In genomic region chr17:16971458-16972338, GRCh38 we compare ENCODE assay signal across 17 cellular contexts. TPM values are rescaled to one million over a fixed set of nuclear protein-coding genes. Genes with fewer than 3 reads are reported as not detected.
DNase-seq lines count a peak whose midpoint lies in the region; ATAC-seq, FAIRE-seq and TF ChIP-seq lines count a peak whose summit lies in the region.
"Had no signal": no experiment of that assay in that cellular context is flagged by ENCODE, and none has a peak within 500 bp of the region (broad histone marks: within the 10 kb centered on the region; RNA-seq: fewer than 3 reads in every experiment).

Gene TNFRSF13B (minus strand): TSS chr17:16972118. CDS start chr17:16972075, 43 bp downstream.

- H3K4me3 Mint-ChIP-seq in endothelial cell (ENCODE audit: unreplicated experiment): peak within 1 kb of the TSS; percentile 31
- H3K4me3 Mint-ChIP-seq: activated CD4-positive, alpha-beta T cell treated with anti-CD3 and anti-CD28 coated beads, Interleukin-2, amount 10 ng/mL, durations not matched to agents 7 days and 5 days; activated naive CD4-positive, alpha-beta T cell treated with anti-CD3 and anti-CD28 coated beads for 36 hours; neural progenitor cell; stimulated activated naive CD8-positive, alpha-beta T cell treated with anti-CD3 and anti-CD28 coated beads, Interleukin-15, Interleukin-2, amounts not matched to agents 100 ng/mL and 50 ng/mL, for 24 hours had no signal

- CTCF ChIA-PET in mammary epithelial cell (lab: Charles Lee; ENCODE audit: low non-redundant PET): no interaction called here
- CTCF ChIA-PET in HepG2 (lab: Yijun Ruan, JAX; ENCODE audit: low intra/inter-chr PET ratio, low total read pairs): no interaction called here

- H2AFZ ChIP-seq in mammary epithelial cell (ENCODE audit: low read depth, low read length) (no peak within 1 kb of the TSS), HepG2 (ENCODE audit: low read length) (no peak within 1 kb of the TSS)
- H2AFZ ChIP-seq: neural progenitor cell had no signal

- ATAC-seq in GM19395 (IDR thresholded peaks at IDR 0.05; ENCODE audit: unreplicated experiment) (peak; percentile 39), HG02981 (IDR thresholded peaks at IDR 0.05; ENCODE audit: unreplicated experiment) (peak; percentile 28), HepG2 (no peak), GM19452 (IDR thresholded peaks at IDR 0.05; ENCODE audit: unreplicated experiment) (no peak)
- ATAC-seq: K562, SK-N-SH treated with all-trans-retinoic acid at 6 μM for 48 hours had no signal

- intact Hi-C loops in mammary epithelial cell (cut with micrococcal nuclease) (no loop called here), HepG2 (cut with micrococcal nuclease; ENCODE audit: unreplicated experiment) (no loop called here)

- dilution Hi-C loops in mammary epithelial cell (cut with HindIII; ENCODE audit: low sequenced_read_pairs): loop anchor here (5.0 kb wide), 2 partner anchors 84 to 251 kb away; no protein-coding TSS in a partner anchor

- no peak for TF ChIP-seq POLR2A in HepG2 (IDR thresholded peaks at IDR 0.05; ENCODE audit: insufficient read depth in 1 of 2, low read depth in 2 of 2, low read length in 2 of 2)

- no peaks in the 10 kb centered on the region for H3K9me3 Mint-ChIP-seq in endothelial cell (ENCODE audit: unreplicated experiment)
- H3K9me3 Mint-ChIP-seq: activated CD4-positive, alpha-beta T cell treated with anti-CD3 and anti-CD28 coated beads, Interleukin-2, amount 10 ng/mL, durations not matched to agents 7 days and 5 days; activated naive CD4-positive, alpha-beta T cell treated with anti-CD3 and anti-CD28 coated beads for 36 hours; neural progenitor cell; stimulated activated naive CD8-positive, alpha-beta T cell treated with anti-CD3 and anti-CD28 coated beads, Interleukin-15, Interleukin-2, amounts not matched to agents 100 ng/mL and 50 ng/mL, for 24 hours had no signal

- no peaks in the 10 kb centered on the region for H3K4me1 ChIP-seq in mammary epithelial cell (ENCODE audit: insufficient read depth, low read length)
- no peaks in the 10 kb centered on the region for H3K4me1 ChIP-seq in HepG2 (ENCODE audit: insufficient read depth, low read length)

- H3K4me1 Mint-ChIP-seq in endothelial cell (ENCODE audit: unreplicated experiment): peaks cover 14% of the 10 kb centered on the region

- no TSS peak for BruUV-seq in mammary epithelial cell (replicated peaks; lab: Mats Ljungman, UMichigan)
- no TSS peak for BruUV-seq in HepG2 (replicated peaks; lab: Mats Ljungman, UMichigan)

- in situ Hi-C loops in mammary epithelial cell (cut with MboI; ENCODE audit: low sequenced_read_pairs in 2 of 2): no loop called here
- in situ Hi-C loops in HepG2 (cut with HindIII; ENCODE audit: extremely low pct_ligation_motif_present, low pct_unique_long_range_greater_than_20kb): no loop called here

- H3K79me2 ChIP-seq in mammary epithelial cell (ENCODE audit: insufficient read depth, low read length) (no peaks in the 10 kb centered on the region), HepG2 (ENCODE audit: insufficient read depth, low read length) (no peaks in the 10 kb centered on the region)

- no peak within 1 kb of the TSS for H3K27ac ChIP-seq in mammary epithelial cell (ENCODE audit: insufficient read depth, low read depth, low read length)
- no peak within 1 kb of the TSS for H3K27ac ChIP-seq in HepG2 (ENCODE audit: extremely low read length, insufficient read depth, low read length)
- H3K27ac ChIP-seq: neural progenitor cell had no signal

- DNase-seq in GM12864 (ENCODE audit: low read depth) (no peak), endothelial cell (ENCODE audit: low spot score) (no peak), mammary epithelial cell (no peak), HepG2 (ENCODE audit: low spot score) (no peak), NCI-H524 treated with DMSO at 0.1 percent for 48 hours (lab: John Stamatoyannopoulos, UW) (no peak)
- DNase-seq: activated CD4-positive, alpha-beta T cell treated with anti-CD3 and anti-CD28 coated beads, Interleukin-2, amount 10 ng/mL, durations not matched to agents 7 days and 5 days; activated naive CD4-positive, alpha-beta T cell treated with anti-CD3 and anti-CD28 coated beads for 36 hours; AML-193; NCI-H446 treated with DMSO at 0.1 percent for 48 hours had no signal

- H4K20me1 ChIP-seq in mammary epithelial cell (ENCODE audit: insufficient read depth, low read length) (no peaks in the 10 kb centered on the region), HepG2 (ENCODE audit: insufficient read depth, low read length) (no peaks in the 10 kb centered on the region)

- no peak within 1 kb of the TSS for H3K4me2 ChIP-seq in mammary epithelial cell (ENCODE audit: insufficient read depth, low read depth, low read length)
- no peak within 1 kb of the TSS for H3K4me2 ChIP-seq in HepG2 (ENCODE audit: low read depth, low read length)
- H3K4me2 ChIP-seq: neural progenitor cell had no signal

- H3K27me3 Mint-ChIP-seq in endothelial cell (ENCODE audit: unreplicated experiment): no peaks in the 10 kb centered on the region

- TF ChIP-seq EP300 in HepG2 (IDR thresholded peaks at IDR 0.05; ENCODE audit: low read depth in 2 of 2, low read length in 2 of 2): no peak
- no peak for TF ChIP-seq EP300 in HepG2 (CRISPR knock-in tag; IDR thresholded peaks at IDR 0.05; ENCODE audit: borderline replicate concordance)

- H3K36me3 Mint-ChIP-seq in endothelial cell (ENCODE audit: low read depth, unreplicated experiment): no peaks in the 10 kb centered on the region
- H3K36me3 Mint-ChIP-seq: neural progenitor cell had no signal

- TF ChIP-seq CTCF in GM12864 (IDR thresholded peaks at IDR 0.05; ENCODE audit: low read depth, low read length, missing control alignments) (no peak), endothelial cell (IDR thresholded peaks at IDR 0.05; ENCODE audit: unreplicated experiment) (no peak), mammary epithelial cell (conservative IDR thresholded peaks at IDR 0.05 in 1 of 2, IDR thresholded peaks at IDR 0.05 in 1 of 2; ENCODE audit: extremely low read depth in 1 of 2, insufficient read depth in 1 of 2, low read depth in 1 of 2, low read length in 2 of 2) (no peak), HepG2 (CRISPR knock-in tag; IDR thresholded peaks at IDR 0.05) (no peak)

- FAIRE-seq in HepG2 (lab: Jason Lieb, UNC): no peak
- FAIRE-seq: colon, K562 had no signal

- peak within 1 kb of the TSS; percentile 81 for H3K4me3 ChIP-seq in GM12864 (ENCODE audit: low read depth, low read length)
- no peak within 1 kb of the TSS for H3K4me3 ChIP-seq in mammary epithelial cell (replicated peaks in 1 of 3; ENCODE audit: insufficient read depth in 1 of 3, low read depth in 2 of 3, low read length in 3 of 3)
- no peak within 1 kb of the TSS for H3K4me3 ChIP-seq in HepG2 (replicated peaks in 1 of 3; ENCODE audit: insufficient read depth in 1 of 3, low read depth in 2 of 3, low read length in 3 of 3)
- H3K4me3 ChIP-seq: K562, neural progenitor cell had no signal

- H3K9me3 ChIP-seq in mammary epithelial cell (replicated peaks; ENCODE audit: insufficient read depth, low read length) (no peaks in the 10 kb centered on the region), HepG2 (ENCODE audit: low read length) (no peaks in the 10 kb centered on the region)

- POLR2A ChIA-PET in HepG2 (lab: Yijun Ruan, JAX): no interaction called here

- no peak within 1 kb of the TSS for H3K9ac ChIP-seq in mammary epithelial cell (ENCODE audit: insufficient read depth, low read length)
- H3K9ac ChIP-seq in HepG2 (ENCODE audit: insufficient read depth, low read depth, low read length): no peak within 1 kb of the TSS
- H3K9ac ChIP-seq: neural progenitor cell had no signal

- WGBS in mammary epithelial cell (ENCODE audit: low coverage, missing lambda C conversion rate): 79% methylated on average over 11 of the region's 17 CpGs
- 39% methylated on average over 13 of the region's 17 CpGs for WGBS in HepG2 (ENCODE audit: low lambda C conversion rate)

- TF ChIP-seq RAD21 in HepG2 (CRISPR knock-in tag; IDR thresholded peaks at IDR 0.05): no peak

- peak within 1 kb of the TSS; percentile 45 for H3K27ac Mint-ChIP-seq in endothelial cell (ENCODE audit: unreplicated experiment)
- H3K27ac Mint-ChIP-seq: activated CD4-positive, alpha-beta T cell treated with anti-CD3 and anti-CD28 coated beads, Interleukin-2, amount 10 ng/mL, durations not matched to agents 7 days and 5 days; activated naive CD4-positive, alpha-beta T cell treated with anti-CD3 and anti-CD28 coated beads for 36 hours; neural progenitor cell had no signal

- H3K27me3 ChIP-seq in mammary epithelial cell (ENCODE audit: insufficient read depth, low read length): peaks cover 2% of the 10 kb centered on the region
- peaks cover 6 to 37% of the 10 kb centered on the region in 2 experiments; a peak in 4 of 5 replicates for H3K27me3 ChIP-seq in HepG2 (ENCODE audit: control insufficient read depth in 1 of 2, insufficient read depth in 2 of 2, low read length in 2 of 2)
- H3K27me3 ChIP-seq: neural progenitor cell had no signal

- H3K36me3 ChIP-seq in mammary epithelial cell (ENCODE audit: insufficient read depth, low read length) (no peaks in the 10 kb centered on the region), HepG2 (replicated peaks in 1 of 2; ENCODE audit: control insufficient read depth in 1 of 2, insufficient read depth in 2 of 2, low read length in 2 of 2) (no peaks in the 10 kb centered on the region)
- H3K36me3 ChIP-seq: neural progenitor cell had no signal

RNA-seq across cellular contexts. Expression of gene TNFRSF13B, which starts in this region (rescaled TPM):
- total RNA-seq in endothelial cell (ENCODE audit: unreplicated experiment): not detected
- total RNA-seq in mammary epithelial cell: not detected
- not detected for polyA plus RNA-seq in mammary epithelial cell
- polyA minus RNA-seq in mammary epithelial cell: not detected
- total RNA-seq in HepG2 (2016; rRNA removed; fragmentation: Illumina TruSeq; extraction: Trizol): not detected in 2 replicates
- total RNA-seq in HepG2 (2016; cell fraction: cytosol; rRNA removed; fragmentation: Illumina TruSeq; extraction: Trizol; ENCODE audit: low read depth): not detected in 2 replicates
- total RNA-seq in HepG2 (2016; cell fraction: insoluble cytoplasmic fraction; rRNA removed; fragmentation: Illumina TruSeq; extraction: Trizol): not detected in 2 replicates
- total RNA-seq in HepG2 (2016; cell fraction: membrane; rRNA removed; fragmentation: Illumina TruSeq; extraction: Trizol): not detected in 2 replicates
- total RNA-seq in HepG2 (2016; cell fraction: nucleus; rRNA removed; fragmentation: Illumina TruSeq; extraction: Trizol): not detected in 2 replicates
- not detected in 2 replicates for polyA plus RNA-seq in HepG2 (2011; rRNA removed)
- polyA plus RNA-seq in HepG2 (2011; cell fraction: cytosol; rRNA removed): not detected in 2 replicates
- not detected in 2 replicates for polyA plus RNA-seq in HepG2 (2011; cell fraction: nucleus; rRNA removed)
- not detected in 2 replicates for polyA plus RNA-seq in HepG2 (2012)
- polyA plus RNA-seq in HepG2 (2016; cell fraction: cytosol; fragmentation: Illumina TruSeq; extraction: Trizol; ENCODE audit: low read depth): not detected in 2 replicates
- not detected in 2 replicates for polyA plus RNA-seq in HepG2 (2016; cell fraction: insoluble cytoplasmic fraction; fragmentation: Illumina TruSeq; extraction: Trizol; ENCODE audit: low read depth)
- not detected in 2 replicates for polyA plus RNA-seq in HepG2 (2016; cell fraction: membrane; fragmentation: Illumina TruSeq; extraction: Trizol; ENCODE audit: low read depth)
- not detected in 2 replicates for polyA plus RNA-seq in HepG2 (2016; cell fraction: nucleus; fragmentation: Illumina TruSeq; extraction: Trizol; ENCODE audit: insufficient read depth, low read depth)
- 0.09 TPM in 1 of 2 replicates, not detected in the other for polyA minus RNA-seq in HepG2 (2011; rRNA and poly(A)+ RNA removed; ENCODE audit: low replicate concordance)
- not detected in 2 replicates for polyA minus RNA-seq in HepG2 (2011; cell fraction: cytosol; rRNA and poly(A)+ RNA removed)
- not detected in 2 replicates for polyA minus RNA-seq in HepG2 (2011; cell fraction: nucleus; rRNA and poly(A)+ RNA removed)
- total RNA-seq: activated CD4-positive, alpha-beta T cell treated with anti-CD3 and anti-CD28 coated beads, Interleukin-2, amount 10 ng/mL, durations not matched to agents 7 days and 5 days; activated naive CD4-positive, alpha-beta T cell treated with anti-CD3 and anti-CD28 coated beads for 36 hours; K562 had no signal
- polyA plus RNA-seq: K562 had no signal

Comparison
In these comparisons a context has a peak if more than half of its experiments do, and no peak if none do; other contexts are left out.
1. ATAC-seq: peak in GM19395 (single experiment) and HG02981 (single experiment); none in HepG2 (single experiment) and GM19452 (single experiment).